In the genomic region with DNA sequence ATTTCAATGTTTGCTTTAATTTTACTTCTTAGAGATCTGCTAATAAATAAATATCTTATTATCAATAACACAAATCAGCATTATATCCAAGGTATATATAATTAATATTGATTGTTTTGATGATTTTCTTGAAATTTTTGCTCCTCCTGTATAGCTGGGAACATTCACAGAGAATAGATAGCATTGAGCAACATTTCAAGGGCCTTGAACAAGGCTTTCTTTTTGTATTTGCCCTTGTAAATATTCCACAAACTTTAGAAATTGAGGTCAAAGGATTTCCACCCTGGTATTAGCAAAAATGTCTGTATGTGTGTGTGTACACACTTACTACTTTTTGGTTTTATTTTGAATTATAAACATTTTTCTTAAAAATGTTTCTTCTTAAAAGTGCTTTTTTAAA, we compare ENCODE assay signal across 9 cellular contexts.
"Had no signal": no experiment of that assay in that cellular context is flagged by ENCODE, and none has a peak within 500 bp of the region (broad histone marks: within the 10 kb centered on the region; RNA-seq: fewer than 3 reads in every experiment).

No MANE protein-coding gene starts in this region.

- H3K27ac ChIP-seq: HL-60 had no signal

- DNase-seq: H9, HCEC 1CT, IMR-90, KG1 had no signal

- H3K4me3 ChIP-seq: GM23338, K562 had no signal

- FAIRE-seq: H1, H54, K562 had no signal

- ATAC-seq: GM23338, K562 had no signal
